1 cellular context compared by ENCODE assay signal in the genomic region with DNA sequence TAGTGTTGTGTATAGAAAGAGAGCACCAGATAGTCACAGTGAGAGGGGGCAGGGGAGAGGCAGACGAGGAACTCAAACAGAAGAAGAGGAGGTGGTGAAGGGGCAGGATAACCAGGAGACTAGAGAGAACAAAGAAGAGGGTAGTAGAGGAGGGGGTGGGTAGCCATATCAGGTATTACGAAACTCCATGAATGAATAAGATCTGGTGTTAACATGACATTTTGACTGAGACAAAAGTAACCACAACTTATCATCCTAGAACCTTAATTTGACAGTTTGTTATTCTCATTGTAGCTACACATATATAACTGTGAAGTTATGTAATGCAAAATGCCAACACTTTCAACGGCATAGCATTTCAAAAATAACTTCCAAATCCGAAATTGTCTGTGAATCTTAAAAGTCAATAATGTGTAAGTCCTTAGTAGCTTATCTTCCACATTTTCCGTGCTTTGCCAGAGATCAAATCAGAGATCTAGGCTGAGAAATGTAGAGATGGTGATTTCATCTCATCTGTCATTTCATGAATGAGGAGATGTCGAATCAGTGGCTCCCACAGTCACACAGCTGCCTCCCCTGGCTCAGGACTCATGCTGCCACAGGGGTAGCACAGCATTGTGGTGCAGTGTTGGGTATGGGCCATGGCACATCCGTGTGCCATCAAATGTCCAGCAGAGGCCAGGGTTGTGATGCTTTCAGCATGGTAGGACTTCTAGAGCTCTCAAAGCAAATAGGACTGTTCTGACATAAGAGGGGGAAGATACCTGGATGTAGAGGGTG.
TF ChIP-seq lines count a peak whose summit lies in the region.

No MANE protein-coding gene starts in this region.

TF ChIP-seq in GM12878, 131 proteins besides CTCF, POLR2A, EP300 and RAD21 (continued from another document):
- TF ChIP-seq TCF7 (IDR thresholded peaks at IDR 0.05; ENCODE audit: borderline replicate concordance) (peak; percentile 56; the same call in 1 of the 2 replicates), ZZZ3 (IDR thresholded peaks at IDR 0.05; ENCODE audit: control insufficient read depth, insufficient read length, low read depth) (no peak), ASH2L (IDR thresholded peaks at IDR 0.05; ENCODE audit: borderline replicate concordance, low read depth) (no peak), CREM (IDR thresholded peaks at IDR 0.05; ENCODE audit: low read depth) (peak; percentile 76), SMARCA5 (IDR thresholded peaks at IDR 0.05) (no peak; the same call in 1 of the 2 replicates), RFX5 (IDR thresholded peaks at IDR 0.05; ENCODE audit: low read depth, low read length) (no peak), MYB (IDR thresholded peaks at IDR 0.05; ENCODE audit: borderline replicate concordance, low read depth, low read length) (peak; percentile 50; the same call in 1 of the 2 replicates), CHD2 (IDR thresholded peaks at IDR 0.05; ENCODE audit: borderline replicate concordance, low read depth, low read length) (peak; percentile 77; the same call in 1 of the 2 replicates)
- TF ChIP-seq, protein P1, sequence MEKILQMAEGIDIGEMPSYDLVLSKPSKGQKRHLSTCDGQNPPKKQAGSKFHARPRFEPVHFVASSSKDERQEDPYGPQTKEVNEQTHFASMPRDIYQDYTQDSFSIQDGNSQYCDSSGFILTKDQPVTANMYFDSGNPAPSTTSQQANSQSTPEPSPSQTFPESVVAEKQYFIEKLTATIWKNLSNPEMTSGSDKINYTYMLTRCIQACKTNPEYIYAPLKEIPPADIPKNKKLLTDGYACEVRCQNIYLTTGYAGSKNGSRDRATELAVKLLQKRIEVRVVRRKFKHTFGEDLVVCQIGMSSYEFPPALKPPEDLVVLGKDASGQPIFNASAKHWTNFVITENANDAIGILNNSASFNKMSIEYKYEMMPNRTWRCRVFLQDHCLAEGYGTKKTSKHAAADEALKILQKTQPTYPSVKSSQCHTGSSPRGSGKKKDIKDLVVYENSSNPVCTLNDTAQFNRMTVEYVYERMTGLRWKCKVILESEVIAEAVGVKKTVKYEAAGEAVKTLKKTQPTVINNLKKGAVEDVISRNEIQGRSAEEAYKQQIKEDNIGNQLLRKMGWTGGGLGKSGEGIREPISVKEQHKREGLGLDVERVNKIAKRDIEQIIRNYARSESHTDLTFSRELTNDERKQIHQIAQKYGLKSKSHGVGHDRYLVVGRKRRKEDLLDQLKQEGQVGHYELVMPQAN (conservative IDR thresholded peaks at IDR 0.05), result no peak
